ENCODE assay signal across 8 cellular contexts in the genomic region with DNA sequence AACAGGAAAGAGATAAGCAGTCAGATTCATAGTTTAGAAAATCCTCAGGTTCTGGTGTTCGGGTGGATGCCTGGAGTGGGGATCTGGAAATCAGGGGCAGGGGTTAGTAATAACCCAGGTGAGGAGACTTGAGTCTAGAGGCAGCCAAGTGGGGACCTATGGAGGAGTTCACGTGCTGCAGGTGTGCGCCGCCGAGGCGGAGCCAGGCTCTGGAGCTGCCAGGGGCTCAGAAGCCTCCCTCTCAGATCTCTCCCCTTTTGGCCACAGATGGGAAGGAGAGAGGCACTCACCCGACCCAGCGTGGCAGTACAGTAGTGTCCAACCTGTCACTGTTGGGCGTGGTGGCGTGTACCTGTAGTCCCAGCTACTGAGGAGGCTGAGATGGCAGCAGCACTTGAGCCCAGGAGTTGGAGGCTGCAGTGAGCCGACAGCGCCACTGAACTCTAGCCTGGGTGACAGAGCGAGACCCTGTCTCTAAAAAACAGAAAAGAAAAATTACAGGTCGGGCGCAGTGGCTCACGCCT. TPM values are rescaled to one million over a fixed set of nuclear protein-coding genes. Genes with fewer than 3 reads are reported as not detected.
DNase-seq lines count a peak whose midpoint lies in the region; ATAC-seq and TF ChIP-seq lines count a peak whose summit lies in the region.

No MANE protein-coding gene starts in this region.

- H3K18ac ChIP-seq in H9 (ENCODE audit: insufficient read length, low read depth, low read length), result peak overlapping the region; percentile 85

- no peak overlapping the region for H2BK12ac ChIP-seq in H9 (ENCODE audit: insufficient read length, low read depth, low read length)

- no peak overlapping the region for H4K5ac ChIP-seq in H9 (ENCODE audit: insufficient read length, low read depth, low read length)

- H3K9ac ChIP-seq in H9 (ENCODE audit: extremely low read depth, insufficient read length, low read length), result no peak overlapping the region

- H3K4ac ChIP-seq in H9 (ENCODE audit: low read depth, low read length), result no peak overlapping the region

- no peaks in the 10 kb centered on the region for H3K36me3 ChIP-seq in hepatocyte (replicated peaks; ENCODE audit: insufficient read depth, low read depth)

- H3K9me3 ChIP-seq in H9 (ENCODE audit: control insufficient read depth, low read depth, low read length) (no peaks in the 10 kb centered on the region), hepatocyte (ENCODE audit: low read depth) (no peaks in the 10 kb centered on the region)

- H4K20me1 ChIP-seq in H9 (ENCODE audit: control insufficient read depth, insufficient read depth, insufficient read length) (no peaks in the 10 kb centered on the region), hepatocyte (ENCODE audit: insufficient read depth, poor library complexity, severe bottlenecking) (no peaks in the 10 kb centered on the region)

- H3K27ac Mint-ChIP-seq in H9, result peak overlapping the region in 2 of 3 experiments; percentile 14 to 36; a peak in 3 of 7 replicates
- peak overlapping the region; percentile 95 for H3K27ac Mint-ChIP-seq in activated CD4-positive, alpha-beta memory T cell treated with anti-CD3 and anti-CD28 coated beads, Interleukin-2, amount 10 ng/mL, durations not matched to agents 7 days and 5 days
- peak overlapping the region; percentile 65 for H3K27ac Mint-ChIP-seq in stimulated activated memory B cell treated with anti-CD40 and anti-IgM and Interleukin-4, amounts not matched to agents 10 μg/mL and 1 μg/mL and 100 μg/mL, for 72 hours

- peak overlapping the region; percentile 77; the same call in 1 of the 2 replicates for H3K14ac ChIP-seq in H9 (ENCODE audit: insufficient read depth, low read length)

- no peaks in the 10 kb centered on the region for H3K36me3 Mint-ChIP-seq in H9 (ENCODE audit: insufficient read depth in 1 of 3, low read depth in 3 of 3)
- no peaks in the 10 kb centered on the region for H3K36me3 Mint-ChIP-seq in activated CD4-positive, alpha-beta memory T cell treated with anti-CD3 and anti-CD28 coated beads, Interleukin-2, amount 10 ng/mL, durations not matched to agents 7 days and 5 days (ENCODE audit: low read depth)
- H3K36me3 Mint-ChIP-seq in stimulated activated memory B cell treated with anti-CD40 and anti-IgM and Interleukin-4, amounts not matched to agents 10 μg/mL and 1 μg/mL and 100 μg/mL, for 72 hours, result no peaks in the 10 kb centered on the region

- H3K4me1 ChIP-seq in H9 (ENCODE audit: insufficient read depth, low read length) (no peaks in the 10 kb centered on the region), hepatocyte (ENCODE audit: insufficient read depth) (peaks cover 21% of the 10 kb centered on the region)

- H3K27ac ChIP-seq in H9 (ENCODE audit: insufficient read length, low read depth, low read length) (no peak overlapping the region), hepatocyte (no peak overlapping the region)

- no peak overlapping the region for H2AK5ac ChIP-seq in H9 (ENCODE audit: insufficient read length, low read length)

- no peak overlapping the region for H4K8ac ChIP-seq in H9 (replicated peaks; ENCODE audit: insufficient read length, low read depth, low read length)

- no peaks in the 10 kb centered on the region for H3K9me2 ChIP-seq in hepatocyte (replicated peaks; ENCODE audit: insufficient read depth)

- H3K4me3 ChIP-seq in hepatocyte, result no peak overlapping the region

- H3K56ac ChIP-seq in H9 (ENCODE audit: insufficient read length, low read depth, low read length), result no peak overlapping the region

- peaks cover 3% of the 10 kb centered on the region for H3K27me3 Mint-ChIP-seq in H9 (ENCODE audit: low read depth)
- no peaks in the 10 kb centered on the region for H3K27me3 Mint-ChIP-seq in activated CD4-positive, alpha-beta memory T cell treated with anti-CD3 and anti-CD28 coated beads, Interleukin-2, amount 10 ng/mL, durations not matched to agents 7 days and 5 days
- no peaks in the 10 kb centered on the region for H3K27me3 Mint-ChIP-seq in stimulated activated memory B cell treated with anti-CD40 and anti-IgM and Interleukin-4, amounts not matched to agents 10 μg/mL and 1 μg/mL and 100 μg/mL, for 72 hours

- H2BK15ac ChIP-seq in H9 (ENCODE audit: low read depth, low read length), result no peak overlapping the region

- H3T11ph ChIP-seq in H9 (ENCODE audit: low read length), result no peak overlapping the region

- H4K91ac ChIP-seq in H9 (ENCODE audit: insufficient read length, low read depth, low read length), result no peak overlapping the region

- peaks cover 6% of the 10 kb centered on the region for H3K23me2 ChIP-seq in H9 (ENCODE audit: insufficient read length, low read depth, low read length, poor library complexity, severe bottlenecking)

- H3K9me3 Mint-ChIP-seq in H9, result no peaks in the 10 kb centered on the region; a peak in 2 of 5 replicates
- H3K9me3 Mint-ChIP-seq in activated CD4-positive, alpha-beta memory T cell treated with anti-CD3 and anti-CD28 coated beads, Interleukin-2, amount 10 ng/mL, durations not matched to agents 7 days and 5 days, result no peaks in the 10 kb centered on the region
- no peaks in the 10 kb centered on the region for H3K9me3 Mint-ChIP-seq in stimulated activated memory B cell treated with anti-CD40 and anti-IgM and Interleukin-4, amounts not matched to agents 10 μg/mL and 1 μg/mL and 100 μg/mL, for 72 hours

- POLR2A ChIA-PET in activated CD4-positive, alpha-beta memory T cell treated with anti-CD3 and anti-CD28 coated beads, Interleukin-2, amount 10 ng/mL, durations not matched to agents 7 days and 5 days (lab: Charles Lee), result interaction anchor here (1.1 to 3.0 kb wide), 7 partner anchors 48 to 121 kb away, joined by 4 to 27 read pairs (median 7); no protein-coding TSS in a partner anchor

- H2BK5ac ChIP-seq in H9 (ENCODE audit: insufficient read length, low read length), result no peak overlapping the region

- no peak for TF ChIP-seq CTCF in H9 (conservative IDR thresholded peaks at IDR 0.05)
- TF ChIP-seq CTCF in hepatocyte (IDR thresholded peaks at IDR 0.05; ENCODE audit: poor library complexity), result no peak

- no peak overlapping the region for H2BK120ac ChIP-seq in H9 (ENCODE audit: low read depth, low read length, poor library complexity, severe bottlenecking)

- no peaks in the 10 kb centered on the region for H3K79me2 ChIP-seq in H9 (ENCODE audit: insufficient read depth, low read length)
- H3K79me2 ChIP-seq in hepatocyte, result no peaks in the 10 kb centered on the region

- H3K23ac ChIP-seq in H9 (ENCODE audit: insufficient read length, low read depth, low read length), result no peak overlapping the region

- no peaks in the 10 kb centered on the region for H3K79me1 ChIP-seq in H9 (ENCODE audit: insufficient read depth, low read depth, low read length, poor library complexity, severe bottlenecking)

- peaks cover 20 to 29% of the 10 kb centered on the region in 2 experiments for H3K4me1 Mint-ChIP-seq in H9
- peaks cover 64% of the 10 kb centered on the region for H3K4me1 Mint-ChIP-seq in activated CD4-positive, alpha-beta memory T cell treated with anti-CD3 and anti-CD28 coated beads, Interleukin-2, amount 10 ng/mL, durations not matched to agents 7 days and 5 days
- peaks cover 48% of the 10 kb centered on the region for H3K4me1 Mint-ChIP-seq in stimulated activated memory B cell treated with anti-CD40 and anti-IgM and Interleukin-4, amounts not matched to agents 10 μg/mL and 1 μg/mL and 100 μg/mL, for 72 hours

- ATAC-seq in stimulated activated memory B cell treated with anti-CD40 and anti-IgM and Interleukin-4, amounts not matched to agents 10 μg/mL and 1 μg/mL and 100 μg/mL, for 72 hours, result no peak

- DNase-seq in H9 (no peak), hepatocyte (ENCODE audit: low spot score) (no peak), NCI-H2196 treated with DMSO at 0.1 percent for 48 hours (lab: John Stamatoyannopoulos, UW; ENCODE audit: unreplicated experiment) (no peak), MV-4-11 (lab: John Stamatoyannopoulos, UW) (no peak), HPDE6-E6E7 (ENCODE audit: extremely low spot score) (no peak), SKM-1 (lab: John Stamatoyannopoulos, UW; ENCODE audit: unreplicated experiment) (no peak)
- DNase-seq in activated CD4-positive, alpha-beta memory T cell treated with anti-CD3 and anti-CD28 coated beads, Interleukin-2, amount 10 ng/mL, durations not matched to agents 7 days and 5 days, result no peak

- no peak overlapping the region for H3K4me2 ChIP-seq in H9 (ENCODE audit: insufficient read depth, insufficient read length, low read length)
- peak overlapping the region; percentile 82 for H3K4me2 ChIP-seq in hepatocyte

- CTCF ChIA-PET in activated CD4-positive, alpha-beta memory T cell treated with anti-CD3 and anti-CD28 coated beads, Interleukin-2, amount 10 ng/mL, durations not matched to agents 7 days and 5 days (lab: Charles Lee), result interaction anchor here (0.8 to 2.0 kb wide), 4 partner anchors 18 to 153 kb away, joined by 3 to 6 read pairs (median 4); no protein-coding TSS in a partner anchor

- WGBS in H9 (ENCODE audit: extremely low coverage, insufficient read length, low lambda C conversion rate), result no CpG with 5 or more reads among the region's 16 CpGs
- WGBS in hepatocyte (ENCODE audit: low lambda C conversion rate, missing lambda C conversion rate), result 95% methylated on average over 16 of the region's 16 CpGs

- no peak overlapping the region for H2BK20ac ChIP-seq in H9 (ENCODE audit: low read depth, low read length, poor library complexity, severe bottlenecking)

- H2AFZ ChIP-seq in H9 (ENCODE audit: low read length) (no peak overlapping the region), hepatocyte (no peak overlapping the region)

- H3K4me3 Mint-ChIP-seq in H9, result peak overlapping the region; percentile 40 to 46; a peak in 3 of 5 replicates
- H3K4me3 Mint-ChIP-seq in activated CD4-positive, alpha-beta memory T cell treated with anti-CD3 and anti-CD28 coated beads, Interleukin-2, amount 10 ng/mL, durations not matched to agents 7 days and 5 days, result peak overlapping the region; percentile 72
- H3K4me3 Mint-ChIP-seq in stimulated activated memory B cell treated with anti-CD40 and anti-IgM and Interleukin-4, amounts not matched to agents 10 μg/mL and 1 μg/mL and 100 μg/mL, for 72 hours, result peak overlapping the region; percentile 63

- H3K27me3 ChIP-seq in H9 (ENCODE audit: insufficient read depth, low read length), result no peaks in the 10 kb centered on the region
- H3K27me3 ChIP-seq in hepatocyte, result no peaks in the 10 kb centered on the region

RNA-seq across cellular contexts. Expression of a gene that starts 27.5 kb away (rescaled TPM):
- total RNA-seq in H9 (2021) (58.6 and 59.2 TPM in 2 replicates), hepatocyte (42.6 and 52.9 TPM in 2 replicates)
- 10 to 100 TPM; 72.3 to 73.2 TPM for total RNA-seq in activated CD4-positive, alpha-beta memory T cell treated with anti-CD3 and anti-CD28 coated beads, Interleukin-2, amount 10 ng/mL, durations not matched to agents 7 days and 5 days
- 129 and 131 TPM in 2 replicates for polyA plus RNA-seq in hepatocyte

RNA-seq across cellular contexts. Expression of a gene that starts 52.9 kb away (rescaled TPM):
- 31.3 and 34.4 TPM in 2 replicates for total RNA-seq in H9 (2021)
- 10 to 100 TPM; 10.1 to 12.9 TPM for total RNA-seq in activated CD4-positive, alpha-beta memory T cell treated with anti-CD3 and anti-CD28 coated beads, Interleukin-2, amount 10 ng/mL, durations not matched to agents 7 days and 5 days
- 4.9 and 8.5 TPM in 2 replicates for total RNA-seq in hepatocyte
- 7.7 and 9.7 TPM in 2 replicates for polyA plus RNA-seq in hepatocyte

Comparison
In these comparisons a context has a peak if more than half of its experiments do, and no peak if none do; other contexts are left out.
1. H3K27ac Mint-ChIP-seq: peak in every context shown above with its lines; median percentile 95 in activated CD4-positive, alpha-beta memory T cell treated with anti-CD3 and anti-CD28 coated beads, Interleukin-2, amount 10 ng/mL, durations not matched to agents 7 days and 5 days; 65 in stimulated activated memory B cell treated with anti-CD40 and anti-IgM and Interleukin-4, amounts not matched to agents 10 μg/mL and 1 μg/mL and 100 μg/mL, for 72 hours; 25 in H9.